Comparison of ENCODE assay signal across 18 cellular contexts in genomic region chr2:237577956-237578870, GRCh38. TPM values are rescaled to one million over a fixed set of nuclear protein-coding genes. Genes with fewer than 3 reads are reported as not detected.
DNase-seq lines count a peak whose midpoint lies in the region; ATAC-seq, FAIRE-seq and TF ChIP-seq lines count a peak whose summit lies in the region.
"Had no signal": no experiment of that assay in that cellular context is flagged by ENCODE, and none has a peak within 500 bp of the region (broad histone marks: within the 10 kb centered on the region; RNA-seq: fewer than 3 reads in every experiment).

No MANE protein-coding gene starts in this region.

- no TSS peak for BruUV-seq in HepG2 (replicated peaks; lab: Mats Ljungman, UMichigan)

- no peak overlapping the region for H3T11ph ChIP-seq in H9 (ENCODE audit: low read length)

- H2BK120ac ChIP-seq in H9 (ENCODE audit: low read depth, low read length, poor library complexity, severe bottlenecking) (no peak overlapping the region), neuronal stem cell (ENCODE audit: low read depth, low read length) (no peak overlapping the region)

- H2BK20ac ChIP-seq in H9 (ENCODE audit: low read depth, low read length, poor library complexity, severe bottlenecking), result no peak overlapping the region

- H4K5ac ChIP-seq in H9 (ENCODE audit: insufficient read length, low read depth, low read length), result no peak overlapping the region

- H3K4me1 ChIP-seq in H9 (ENCODE audit: insufficient read depth, low read length) (no peaks in the 10 kb centered on the region; the same call in 1 of the 2 replicates), HepG2 (ENCODE audit: insufficient read depth, low read length) (peaks cover 22% of the 10 kb centered on the region), neuronal stem cell (ENCODE audit: control insufficient read depth in 2 of 2, insufficient read depth in 1 of 2, low read depth in 1 of 2, low read length in 2 of 2) (peaks cover 0 to 7% of the 10 kb centered on the region in 2 donors), aorta (ENCODE audit: control insufficient read depth in 1 of 2, insufficient read depth in 2 of 2, low read length in 2 of 2) (no peaks in the 10 kb centered on the region)
- H3K4me1 ChIP-seq: Caco-2 had no signal

- H3K27ac Mint-ChIP-seq in H9, result peak overlapping the region; percentile 33 to 83 (median 79); a peak in 4 of 7 replicates
- no peak overlapping the region for H3K27ac Mint-ChIP-seq in stimulated activated effector memory CD8-positive, alpha-beta T cell treated with anti-CD3 and anti-CD28 coated beads, Interleukin-12 subunit alpha, Interleukin-12 subunit beta, amount 100 ng/mL, for 72 hours
- H3K27ac Mint-ChIP-seq: CD8-positive, alpha-beta memory T cell had no signal

- H4K20me1 ChIP-seq in H9 (ENCODE audit: control insufficient read depth, insufficient read depth, insufficient read length) (no peaks in the 10 kb centered on the region), HepG2 (ENCODE audit: insufficient read depth, low read length) (peaks cover 13% of the 10 kb centered on the region; the same call in 1 of the 2 replicates)

- POLR2A ChIA-PET in HepG2 (lab: Yijun Ruan, JAX), result no interaction called here

- no peak for TF ChIP-seq POLR2A in HepG2 (IDR thresholded peaks at IDR 0.05; ENCODE audit: insufficient read depth in 1 of 2, low read depth in 2 of 2, low read length in 2 of 2)

- H3K27ac ChIP-seq in H9 (ENCODE audit: insufficient read length, low read depth, low read length) (no peak overlapping the region), HepG2 (ENCODE audit: extremely low read length, insufficient read depth, low read length) (no peak overlapping the region), neuronal stem cell (replicated peaks; ENCODE audit: low read length) (no peak overlapping the region), aorta (ENCODE audit: low read depth in 1 of 2, low read length in 2 of 2) (no peak overlapping the region)
- H3K27ac ChIP-seq: BLaER1 had no signal

- H3K4me2 ChIP-seq in H9 (ENCODE audit: insufficient read depth, insufficient read length, low read length) (no peak overlapping the region), HepG2 (ENCODE audit: low read depth, low read length) (no peak overlapping the region), neuronal stem cell (ENCODE audit: insufficient read depth, low read length, poor library complexity, severe bottlenecking) (no peak overlapping the region)
- H3K4me2 ChIP-seq: BLaER1 had no signal

- no peak overlapping the region for H3K4me3 ChIP-seq in HepG2 (replicated peaks in 1 of 3; ENCODE audit: insufficient read depth in 1 of 3, low read depth in 2 of 3, low read length in 3 of 3)
- H3K4me3 ChIP-seq in neuronal stem cell (ENCODE audit: low read length in 2 of 2), result no peak overlapping the region
- no peak overlapping the region for H3K4me3 ChIP-seq in aorta (ENCODE audit: low read length in 2 of 2)
- H3K4me3 ChIP-seq: BLaER1 had no signal

- TF ChIP-seq EP300 in HepG2 (IDR thresholded peaks at IDR 0.05; ENCODE audit: low read depth in 2 of 2, low read length in 2 of 2), result no peak
- no peak for TF ChIP-seq EP300 in HepG2 (CRISPR knock-in tag; IDR thresholded peaks at IDR 0.05; ENCODE audit: borderline replicate concordance)

- in situ Hi-C loops in HepG2 (cut with HindIII; ENCODE audit: extremely low pct_ligation_motif_present, low pct_unique_long_range_greater_than_20kb), result no loop called here

- H3K4ac ChIP-seq in H9 (ENCODE audit: low read depth, low read length), result no peak overlapping the region
- H3K4ac ChIP-seq in neuronal stem cell (ENCODE audit: low read length), result no peak overlapping the region

- TF ChIP-seq RAD21 in HepG2 (CRISPR knock-in tag; IDR thresholded peaks at IDR 0.05), result no peak

- H2AFZ ChIP-seq in H9 (ENCODE audit: low read length) (no peak overlapping the region), HepG2 (ENCODE audit: low read length) (no peak overlapping the region), neuronal stem cell (ENCODE audit: low read length) (no peak overlapping the region)

- ATAC-seq in HepG2 (no peak), aorta (ENCODE audit: low FRiP score) (no peak), HG02798 (IDR thresholded peaks at IDR 0.05; ENCODE audit: poor library complexity, unreplicated experiment) (no peak)
- ATAC-seq in stimulated activated effector memory CD8-positive, alpha-beta T cell treated with anti-CD3 and anti-CD28 coated beads, Interleukin-12 subunit alpha, Interleukin-12 subunit beta, amount 100 ng/mL, for 72 hours, result no peak

- peaks cover 17 to 51% of the 10 kb centered on the region in 2 experiments for H3K36me3 ChIP-seq in HepG2 (replicated peaks in 1 of 2; ENCODE audit: control insufficient read depth in 1 of 2, insufficient read depth in 2 of 2, low read length in 2 of 2)
- H3K36me3 ChIP-seq in neuronal stem cell (replicated peaks in 1 of 2; ENCODE audit: control insufficient read depth in 2 of 2, insufficient read depth in 2 of 2, low read length in 2 of 2), result no peaks in the 10 kb centered on the region
- no peaks in the 10 kb centered on the region for H3K36me3 ChIP-seq in aorta (ENCODE audit: control insufficient read depth in 1 of 2, insufficient read depth in 2 of 2, low read length in 1 of 2)

- H3K9me3 ChIP-seq in H9 (ENCODE audit: control insufficient read depth, low read depth, low read length) (no peaks in the 10 kb centered on the region), HepG2 (ENCODE audit: low read length) (no peaks in the 10 kb centered on the region), neuronal stem cell (replicated peaks in 1 of 2; ENCODE audit: control insufficient read depth in 2 of 2, insufficient read depth in 1 of 2, low read depth in 1 of 2, low read length in 2 of 2) (no peaks in the 10 kb centered on the region), aorta (ENCODE audit: control insufficient read depth, low read length) (no peaks in the 10 kb centered on the region)
- H3K9me3 ChIP-seq: BLaER1, Caco-2 had no signal

- TF ChIP-seq CTCF in H9 (conservative IDR thresholded peaks at IDR 0.05) (no peak), HepG2 (CRISPR knock-in tag; IDR thresholded peaks at IDR 0.05) (no peak)

- H2BK15ac ChIP-seq in H9 (ENCODE audit: low read depth, low read length), result no peak overlapping the region
- no peak overlapping the region for H2BK15ac ChIP-seq in neuronal stem cell (ENCODE audit: low read length)

- H3K56ac ChIP-seq in H9 (ENCODE audit: insufficient read length, low read depth, low read length), result no peak overlapping the region

- H3K18ac ChIP-seq in H9 (ENCODE audit: insufficient read length, low read depth, low read length) (no peak overlapping the region), neuronal stem cell (ENCODE audit: low read length) (peak overlapping the region; percentile 13)

- H3K14ac ChIP-seq in H9 (ENCODE audit: insufficient read depth, low read length), result no peak overlapping the region
- no peak overlapping the region for H3K14ac ChIP-seq in neuronal stem cell (ENCODE audit: low read length)

- no peak for FAIRE-seq in HepG2 (lab: Jason Lieb, UNC)
- FAIRE-seq: GM12892, GM19239 had no signal

- H3K9ac ChIP-seq in H9 (ENCODE audit: extremely low read depth, insufficient read length, low read length), result no peak overlapping the region
- no peak overlapping the region for H3K9ac ChIP-seq in HepG2 (ENCODE audit: insufficient read depth, low read depth, low read length)
- H3K9ac ChIP-seq in neuronal stem cell (ENCODE audit: low read depth, low read length, poor library complexity), result no peak overlapping the region
- H3K9ac ChIP-seq: BLaER1 had no signal

- no peak overlapping the region for H4K8ac ChIP-seq in H9 (replicated peaks; ENCODE audit: insufficient read length, low read depth, low read length)
- no peak overlapping the region for H4K8ac ChIP-seq in neuronal stem cell (ENCODE audit: low read depth, low read length)

- no peak overlapping the region for H2AK5ac ChIP-seq in H9 (ENCODE audit: insufficient read length, low read length)
- H2AK5ac ChIP-seq in neuronal stem cell (ENCODE audit: low read depth, low read length), result no peak overlapping the region

- H3K27me3 ChIP-seq in H9 (ENCODE audit: insufficient read depth, low read length) (no peaks in the 10 kb centered on the region), HepG2 (ENCODE audit: control insufficient read depth in 1 of 2, insufficient read depth in 2 of 2, low read length in 2 of 2) (no peaks in the 10 kb centered on the region), neuronal stem cell (ENCODE audit: control insufficient read depth in 3 of 3, insufficient read depth in 3 of 3, low read depth in 1 of 3, low read length in 3 of 3) (peaks cover 0 to 21% (median 0%) of the 10 kb centered on the region in 3 experiments), aorta (ENCODE audit: control insufficient read depth in 1 of 2, insufficient read depth in 2 of 2, low read length in 1 of 2) (no peaks in the 10 kb centered on the region)
- H3K27me3 ChIP-seq: BLaER1 had no signal

- peaks cover 0 to 35% (median 5%) of the 10 kb centered on the region in 3 experiments; a peak in 4 of 7 replicates for H3K36me3 Mint-ChIP-seq in H9 (ENCODE audit: insufficient read depth in 1 of 3, low read depth in 3 of 3)
- peaks cover 5% of the 10 kb centered on the region for H3K36me3 Mint-ChIP-seq in stimulated activated effector memory CD8-positive, alpha-beta T cell treated with anti-CD3 and anti-CD28 coated beads, Interleukin-12 subunit alpha, Interleukin-12 subunit beta, amount 100 ng/mL, for 72 hours
- H3K36me3 Mint-ChIP-seq: CD8-positive, alpha-beta memory T cell had no signal

- H2BK12ac ChIP-seq in H9 (ENCODE audit: insufficient read length, low read depth, low read length), result no peak overlapping the region
- H2BK12ac ChIP-seq in neuronal stem cell (ENCODE audit: low read length), result no peak overlapping the region

- no CpG with 5 or more reads among the region's 26 CpGs for WGBS in H9 (ENCODE audit: extremely low coverage, insufficient read length, low lambda C conversion rate)
- 91% methylated on average over 25 of the region's 26 CpGs for WGBS in HepG2 (ENCODE audit: low lambda C conversion rate)
- no CpG with 5 or more reads among the region's 26 CpGs for WGBS in neuronal stem cell (ENCODE audit: extremely low coverage in 2 of 2, insufficient read length in 2 of 2, insufficient replicate concordance in 1 of 2), 2 donors
- WGBS in aorta, 2 donors, result 92 to 96% methylated on average over 26 of the region's 26 CpGs

- H4K91ac ChIP-seq in H9 (ENCODE audit: insufficient read length, low read depth, low read length) (no peak overlapping the region), neuronal stem cell (ENCODE audit: low read depth, low read length, poor library complexity) (no peak overlapping the region)

- H3K9me3 Mint-ChIP-seq in H9, result no peaks in the 10 kb centered on the region
- no peaks in the 10 kb centered on the region for H3K9me3 Mint-ChIP-seq in stimulated activated effector memory CD8-positive, alpha-beta T cell treated with anti-CD3 and anti-CD28 coated beads, Interleukin-12 subunit alpha, Interleukin-12 subunit beta, amount 100 ng/mL, for 72 hours
- H3K9me3 Mint-ChIP-seq: CD8-positive, alpha-beta memory T cell had no signal

- CTCF ChIA-PET in HepG2 (lab: Yijun Ruan, JAX; ENCODE audit: low intra/inter-chr PET ratio, low total read pairs), result no interaction called here

- no peak overlapping the region for H3K4me3 Mint-ChIP-seq in H9
- no peak overlapping the region for H3K4me3 Mint-ChIP-seq in stimulated activated effector memory CD8-positive, alpha-beta T cell treated with anti-CD3 and anti-CD28 coated beads, Interleukin-12 subunit alpha, Interleukin-12 subunit beta, amount 100 ng/mL, for 72 hours
- H3K4me3 Mint-ChIP-seq: CD8-positive, alpha-beta memory T cell had no signal

- intact Hi-C loops in HepG2 (cut with micrococcal nuclease; ENCODE audit: unreplicated experiment), result no loop called here
- intact Hi-C loops in aorta (cut with DNase I), result loop anchor here (5.0 to 10.0 kb wide), 2 partner anchors 423 to 426 kb away; no protein-coding TSS in a partner anchor

- no peaks in the 10 kb centered on the region for H3K79me1 ChIP-seq in H9 (ENCODE audit: insufficient read depth, low read depth, low read length, poor library complexity, severe bottlenecking)
- no peaks in the 10 kb centered on the region for H3K79me1 ChIP-seq in neuronal stem cell (ENCODE audit: low read depth, low read length)

- H3K79me2 ChIP-seq in H9 (ENCODE audit: insufficient read depth, low read length) (no peaks in the 10 kb centered on the region), HepG2 (ENCODE audit: insufficient read depth, low read length) (no peaks in the 10 kb centered on the region)

- H3K23me2 ChIP-seq in H9 (ENCODE audit: insufficient read length, low read depth, low read length, poor library complexity, severe bottlenecking), result no peaks in the 10 kb centered on the region

- H3K23ac ChIP-seq in H9 (ENCODE audit: insufficient read length, low read depth, low read length) (no peak overlapping the region), neuronal stem cell (ENCODE audit: low read depth, low read length, poor library complexity) (no peak overlapping the region)

- H3K27me3 Mint-ChIP-seq in H9 (ENCODE audit: low read depth), result no peaks in the 10 kb centered on the region

- DNase-seq in H9, result no peak
- no peak for DNase-seq in HepG2 (ENCODE audit: low spot score)
- no peak for DNase-seq in neuronal stem cell (ENCODE audit: low spot score)
- DNase-seq in aorta, result peak; percentile 40 to 72
- DNase-seq in NCI-H146 treated with DMSO at 0.1 percent for 48 hours (lab: John Stamatoyannopoulos, UW; ENCODE audit: unreplicated experiment), result no peak
- no peak for DNase-seq in stimulated activated effector memory CD8-positive, alpha-beta T cell treated with anti-CD3 and anti-CD28 coated beads, Interleukin-12 subunit alpha, Interleukin-12 subunit beta, amount 100 ng/mL, for 72 hours (ENCODE audit: low spot score in 2 of 2)
- DNase-seq: 8988T, AML-193, Caco-2, DND-41, GDM1 had no signal

- H3K4me1 Mint-ChIP-seq in H9, result peaks cover 8 to 13% of the 10 kb centered on the region in 2 experiments
- H3K4me1 Mint-ChIP-seq in stimulated activated effector memory CD8-positive, alpha-beta T cell treated with anti-CD3 and anti-CD28 coated beads, Interleukin-12 subunit alpha, Interleukin-12 subunit beta, amount 100 ng/mL, for 72 hours, result peaks cover 9% of the 10 kb centered on the region
- H3K4me1 Mint-ChIP-seq: CD8-positive, alpha-beta memory T cell had no signal

- no peak overlapping the region for H2BK5ac ChIP-seq in H9 (ENCODE audit: insufficient read length, low read length)
- no peak overlapping the region for H2BK5ac ChIP-seq in neuronal stem cell (ENCODE audit: low read length)

RNA-seq across cellular contexts. Expression of gene PRLH, which starts 11.8 kb away (rescaled TPM):
- total RNA-seq in H9 (2021) (not detected in 2 replicates), HepG2 (2016; rRNA removed; fragmentation: Illumina TruSeq; extraction: Trizol) (not detected in 2 replicates), aorta (not detected)
- not detected in 2 replicates for total RNA-seq in HepG2 (2016; cell fraction: cytosol; rRNA removed; fragmentation: Illumina TruSeq; extraction: Trizol; ENCODE audit: low read depth)
- not detected in 2 replicates for total RNA-seq in HepG2 (2016; cell fraction: insoluble cytoplasmic fraction; rRNA removed; fragmentation: Illumina TruSeq; extraction: Trizol)
- not detected in 2 replicates for total RNA-seq in HepG2 (2016; cell fraction: membrane; rRNA removed; fragmentation: Illumina TruSeq; extraction: Trizol)
- not detected in 2 replicates for total RNA-seq in HepG2 (2016; cell fraction: nucleus; rRNA removed; fragmentation: Illumina TruSeq; extraction: Trizol)
- polyA plus RNA-seq in HepG2 (2011; rRNA removed) (not detected in 2 replicates), aorta (not detected)
- polyA plus RNA-seq in HepG2 (2011; cell fraction: cytosol; rRNA removed), result not detected in 2 replicates
- polyA plus RNA-seq in HepG2 (2011; cell fraction: nucleus; rRNA removed), result not detected in 2 replicates
- not detected in 2 replicates for polyA plus RNA-seq in HepG2 (2012)
- polyA plus RNA-seq in HepG2 (2016; cell fraction: cytosol; fragmentation: Illumina TruSeq; extraction: Trizol; ENCODE audit: low read depth), result not detected in 2 replicates
- not detected in 2 replicates for polyA plus RNA-seq in HepG2 (2016; cell fraction: insoluble cytoplasmic fraction; fragmentation: Illumina TruSeq; extraction: Trizol; ENCODE audit: low read depth)
- not detected in 2 replicates for polyA plus RNA-seq in HepG2 (2016; cell fraction: membrane; fragmentation: Illumina TruSeq; extraction: Trizol; ENCODE audit: low read depth)
- polyA plus RNA-seq in HepG2 (2016; cell fraction: nucleus; fragmentation: Illumina TruSeq; extraction: Trizol; ENCODE audit: insufficient read depth, low read depth), result not detected in 2 replicates
- polyA minus RNA-seq in HepG2 (2011; rRNA and poly(A)+ RNA removed; ENCODE audit: low replicate concordance), result not detected in 2 replicates
- polyA minus RNA-seq in HepG2 (2011; cell fraction: cytosol; rRNA and poly(A)+ RNA removed), result not detected in 2 replicates
- not detected in 2 replicates for polyA minus RNA-seq in HepG2 (2011; cell fraction: nucleus; rRNA and poly(A)+ RNA removed)
- not detected for polyA plus RNA-seq in neuronal stem cell (2013, experiment 1 of 2)
- not detected for polyA plus RNA-seq in neuronal stem cell (2013, experiment 2 of 2)
- total RNA-seq: Caco-2; CD8-positive, alpha-beta memory T cell; H4; HT1080 had no signal
- polyA plus RNA-seq: CD8-positive, alpha-beta memory T cell had no signal

RNA-seq across cellular contexts. Expression of gene RAB17, which starts 12.3 kb away (rescaled TPM):
- total RNA-seq in H9 (2021) (25.9 and 31.9 TPM in 2 replicates), HepG2 (2016; rRNA removed; fragmentation: Illumina TruSeq; extraction: Trizol) (68.0 and 70.0 TPM in 2 replicates), aorta (1 to 10 TPM; 3.7 to 4.5 TPM)
- total RNA-seq in HepG2 (2016; cell fraction: cytosol; rRNA removed; fragmentation: Illumina TruSeq; extraction: Trizol; ENCODE audit: low read depth), result 21.0 and 21.9 TPM in 2 replicates
- total RNA-seq in HepG2 (2016; cell fraction: insoluble cytoplasmic fraction; rRNA removed; fragmentation: Illumina TruSeq; extraction: Trizol), result 67.8 and 73.3 TPM in 2 replicates
- 42.7 and 50.7 TPM in 2 replicates for total RNA-seq in HepG2 (2016; cell fraction: membrane; rRNA removed; fragmentation: Illumina TruSeq; extraction: Trizol)
- 51.2 and 64.7 TPM in 2 replicates for total RNA-seq in HepG2 (2016; cell fraction: nucleus; rRNA removed; fragmentation: Illumina TruSeq; extraction: Trizol)
- polyA plus RNA-seq in HepG2 (2011; rRNA removed) (124 and 141 TPM in 2 replicates), aorta (10 to 100 TPM; 11.1 to 22.3 TPM)
- polyA plus RNA-seq in HepG2 (2011; cell fraction: cytosol; rRNA removed), result 66.2 and 82.5 TPM in 2 replicates
- polyA plus RNA-seq in HepG2 (2011; cell fraction: nucleus; rRNA removed), result 477 and 514 TPM in 2 replicates
- 189 and 204 TPM in 2 replicates for polyA plus RNA-seq in HepG2 (2012)
- polyA plus RNA-seq in HepG2 (2016; cell fraction: cytosol; fragmentation: Illumina TruSeq; extraction: Trizol; ENCODE audit: low read depth), result 14.6 and 16.8 TPM in 2 replicates
- polyA plus RNA-seq in HepG2 (2016; cell fraction: insoluble cytoplasmic fraction; fragmentation: Illumina TruSeq; extraction: Trizol; ENCODE audit: low read depth), result 53.0 and 54.7 TPM in 2 replicates
- 27.1 and 29.9 TPM in 2 replicates for polyA plus RNA-seq in HepG2 (2016; cell fraction: membrane; fragmentation: Illumina TruSeq; extraction: Trizol; ENCODE audit: low read depth)
- 145 and 160 TPM in 2 replicates for polyA plus RNA-seq in HepG2 (2016; cell fraction: nucleus; fragmentation: Illumina TruSeq; extraction: Trizol; ENCODE audit: insufficient read depth, low read depth)
- polyA minus RNA-seq in HepG2 (2011; rRNA and poly(A)+ RNA removed; ENCODE audit: low replicate concordance), result 4.6 and 63.9 TPM in 2 replicates
- polyA minus RNA-seq in HepG2 (2011; cell fraction: cytosol; rRNA and poly(A)+ RNA removed), result 23.6 and 25.7 TPM in 2 replicates
- polyA minus RNA-seq in HepG2 (2011; cell fraction: nucleus; rRNA and poly(A)+ RNA removed), result 126 and 135 TPM in 2 replicates
- 0.15 TPM for polyA plus RNA-seq in neuronal stem cell (2013, experiment 1 of 2)
- not detected for polyA plus RNA-seq in neuronal stem cell (2013, experiment 2 of 2)
- total RNA-seq: CD8-positive, alpha-beta memory T cell; H4; HT1080 had no signal
- polyA plus RNA-seq: CD8-positive, alpha-beta memory T cell had no signal

RNA-seq across cellular contexts. Expression of gene LRRFIP1, which starts 49.2 kb away (rescaled TPM):
- total RNA-seq in H9 (2021) (37.1 and 38.5 TPM in 2 replicates), HepG2 (2016; rRNA removed; fragmentation: Illumina TruSeq; extraction: Trizol) (15.9 and 22.0 TPM in 2 replicates), aorta (100 to 1,000 TPM; 234 to 348 TPM)
- 11.0 and 11.2 TPM in 2 replicates for total RNA-seq in HepG2 (2016; cell fraction: cytosol; rRNA removed; fragmentation: Illumina TruSeq; extraction: Trizol; ENCODE audit: low read depth)
- total RNA-seq in HepG2 (2016; cell fraction: insoluble cytoplasmic fraction; rRNA removed; fragmentation: Illumina TruSeq; extraction: Trizol), result 15.6 and 24.6 TPM in 2 replicates
- total RNA-seq in HepG2 (2016; cell fraction: membrane; rRNA removed; fragmentation: Illumina TruSeq; extraction: Trizol), result 18.1 and 18.4 TPM in 2 replicates
- total RNA-seq in HepG2 (2016; cell fraction: nucleus; rRNA removed; fragmentation: Illumina TruSeq; extraction: Trizol), result 31.0 and 33.7 TPM in 2 replicates
- polyA plus RNA-seq in HepG2 (2011; rRNA removed) (31.2 and 40.5 TPM in 2 replicates), aorta (100 to 1,000 TPM; 100 to 105 TPM)
- 19.8 and 25.0 TPM in 2 replicates for polyA plus RNA-seq in HepG2 (2011; cell fraction: cytosol; rRNA removed)
- 43.1 TPM in 2 replicates for polyA plus RNA-seq in HepG2 (2011; cell fraction: nucleus; rRNA removed)
- 48.6 and 68.2 TPM in 2 replicates for polyA plus RNA-seq in HepG2 (2012)
- 5.6 and 6.5 TPM in 2 replicates for polyA plus RNA-seq in HepG2 (2016; cell fraction: cytosol; fragmentation: Illumina TruSeq; extraction: Trizol; ENCODE audit: low read depth)
- polyA plus RNA-seq in HepG2 (2016; cell fraction: insoluble cytoplasmic fraction; fragmentation: Illumina TruSeq; extraction: Trizol; ENCODE audit: low read depth), result 43.3 and 43.5 TPM in 2 replicates
- 10.6 and 13.6 TPM in 2 replicates for polyA plus RNA-seq in HepG2 (2016; cell fraction: membrane; fragmentation: Illumina TruSeq; extraction: Trizol; ENCODE audit: low read depth)
- 55.6 and 61.1 TPM in 2 replicates for polyA plus RNA-seq in HepG2 (2016; cell fraction: nucleus; fragmentation: Illumina TruSeq; extraction: Trizol; ENCODE audit: insufficient read depth, low read depth)
- 26.4 and 35.1 TPM in 2 replicates for polyA minus RNA-seq in HepG2 (2011; rRNA and poly(A)+ RNA removed; ENCODE audit: low replicate concordance)
- 26.2 and 26.7 TPM in 2 replicates for polyA minus RNA-seq in HepG2 (2011; cell fraction: cytosol; rRNA and poly(A)+ RNA removed)
- 97.5 and 100 TPM in 2 replicates for polyA minus RNA-seq in HepG2 (2011; cell fraction: nucleus; rRNA and poly(A)+ RNA removed)
- 30.3 TPM for polyA plus RNA-seq in neuronal stem cell (2013, experiment 1 of 2)
- polyA plus RNA-seq in neuronal stem cell (2013, experiment 2 of 2), result 33.9 TPM

Comparison
In these comparisons a context has a peak if more than half of its experiments do, and no peak if none do; other contexts are left out.
1. DNase-seq: peak in aorta (2 of 2); none in H9 (single experiment), HepG2 (single experiment), neuronal stem cell (single experiment), NCI-H146 treated with DMSO at 0.1 percent for 48 hours (single experiment) and stimulated activated effector memory CD8-positive, alpha-beta T cell treated with anti-CD3 and anti-CD28 coated beads, Interleukin-12 subunit alpha, Interleukin-12 subunit beta, amount 100 ng/mL, for 72 hours (0 of 2).